42 cellular contexts compared by ENCODE assay signal in the genomic region with DNA sequence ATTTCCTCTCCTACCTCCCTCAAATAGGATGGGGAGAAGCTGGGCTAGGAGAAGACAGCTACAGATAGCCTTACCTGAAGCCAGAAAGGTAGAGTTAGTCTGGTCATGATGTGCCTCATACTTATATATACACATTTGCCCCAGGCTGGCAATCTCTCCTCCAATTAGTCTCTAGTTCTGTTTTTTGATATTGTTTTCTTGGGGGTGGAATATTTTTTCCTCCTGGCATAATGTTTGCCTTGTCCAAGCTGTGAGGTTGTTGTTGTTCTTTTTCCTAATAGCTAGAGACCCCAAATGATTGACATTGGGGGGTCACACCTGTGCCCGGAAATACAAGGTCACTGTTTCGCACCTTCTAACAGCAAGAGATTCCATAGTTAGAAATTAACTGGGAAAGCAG. TPM values are rescaled to one million over a fixed set of nuclear protein-coding genes. Genes with fewer than 3 reads are reported as not detected.
"Had no signal": no experiment of that assay in that cellular context is flagged by ENCODE, and none has a peak within 500 bp of the region (broad histone marks: within the 10 kb centered on the region; RNA-seq: fewer than 3 reads in every experiment).

UMOD (minus strand) TSS at position 101 of the 400 bp plus-strand sequence. CDS start 1,978 bp downstream, outside the sequence.

- H3K27me3 Mint-ChIP-seq: activated naive CD4-positive, alpha-beta T cell treated with anti-CD3 and anti-CD28 coated beads, Interleukin-2, amount 10 ng/mL, durations not matched to agents 7 days and 5 days; activated naive CD8-positive, alpha-beta T cell treated with anti-CD3 and anti-CD28 coated beads, Interleukin-2, amount 10 ng/mL, durations not matched to agents 7 days and 5 days had no signal

- H3K27ac Mint-ChIP-seq: activated naive CD4-positive, alpha-beta T cell treated with anti-CD3 and anti-CD28 coated beads for 36 hours; activated naive CD4-positive, alpha-beta T cell treated with anti-CD3 and anti-CD28 coated beads, Interleukin-2, amount 10 ng/mL, durations not matched to agents 7 days and 5 days; activated naive CD4-positive, alpha-beta T cell treated with anti-CD3 and anti-CD28 coated beads, Interleukin-2, amount 50 U/mL, for 24 hours; activated naive CD4-positive, alpha-beta T cell treated with anti-CD3 and anti-CD28 coated beads, Interleukin-2, amount 50 U/mL, for 72 hours; activated naive CD8-positive, alpha-beta T cell; activated naive CD8-positive, alpha-beta T cell treated with anti-CD3 and anti-CD28 coated beads for 36 hours; activated naive CD8-positive, alpha-beta T cell treated with anti-CD3 and anti-CD28 coated beads, Interleukin-2, amount 10 ng/mL, durations not matched to agents 7 days and 5 days; activated naive CD8-positive, alpha-beta T cell treated with anti-CD3 and anti-CD28 coated beads, Interleukin-2, amount 50 U/mL, for 24 hours; activated T-cell treated with anti-CD3 and anti-CD28 coated beads, Interleukin-2, amount 50 U/mL, for 24 hours; activated T-cell treated with anti-CD3 and anti-CD28 coated beads, Interleukin-2, amount 50 U/mL, for 72 hours; activated T-helper 1 cell treated with anti-CD3 and anti-CD28 coated beads, Interleukin-12 subunit alpha, Interleukin-12 subunit beta, Interleukin-2, Interleukin-4 antibody, amounts not matched to agents 30 ng/mL and 10 ng/mL and 1 ng/mL, durations not matched to agents 14 hours and 24 hours and 36 hours; activated T-helper 17 cell treated with anti-CD3 and anti-CD28 coated beads, Interleukin-2, amount 50 U/mL, for 72 hours; activated T-helper 2 cell treated with anti-CD3 and anti-CD28 coated beads, Interferon-gamma antibody, Interleukin-2, Interleukin-4, amounts not matched to agents 10 μg/mL and 5 μg/mL and 100 μg/mL, durations not matched to agents 14 hours and 24 hours and 36 hours; brain had no signal

- H3K4me3 Mint-ChIP-seq: activated naive CD4-positive, alpha-beta T cell treated with anti-CD3 and anti-CD28 coated beads for 36 hours; activated naive CD4-positive, alpha-beta T cell treated with anti-CD3 and anti-CD28 coated beads, Interleukin-2, amount 10 ng/mL, durations not matched to agents 7 days and 5 days; activated naive CD4-positive, alpha-beta T cell treated with anti-CD3 and anti-CD28 coated beads, Interleukin-2, amount 50 U/mL, for 24 hours; activated naive CD8-positive, alpha-beta T cell; activated naive CD8-positive, alpha-beta T cell treated with anti-CD3 and anti-CD28 coated beads for 36 hours; activated naive CD8-positive, alpha-beta T cell treated with anti-CD3 and anti-CD28 coated beads, Interleukin-2, amount 10 ng/mL, durations not matched to agents 7 days and 5 days; activated naive CD8-positive, alpha-beta T cell treated with anti-CD3 and anti-CD28 coated beads, Interleukin-2, amount 50 U/mL, for 24 hours; activated T-cell treated with anti-CD3 and anti-CD28 coated beads, Interleukin-2, amount 50 U/mL, for 24 hours; activated T-cell treated with anti-CD3 and anti-CD28 coated beads, Interleukin-2, amount 50 U/mL, for 4 hours; activated T-cell treated with anti-CD3 and anti-CD28 coated beads, Interleukin-2, amount 50 U/mL, for 72 hours; activated T-helper 1 cell treated with anti-CD3 and anti-CD28 coated beads, Interleukin-12 subunit alpha, Interleukin-12 subunit beta, Interleukin-2, Interleukin-4 antibody, amounts not matched to agents 30 ng/mL and 10 ng/mL and 1 ng/mL, durations not matched to agents 14 hours and 24 hours and 36 hours; activated T-helper 17 cell treated with anti-CD3 and anti-CD28 coated beads, Interleukin-2, amount 50 U/mL, for 72 hours; brain; central memory CD8-positive, alpha-beta T cell had no signal

- DNase-seq: activated effector memory CD4-positive, alpha-beta T cell treated with anti-CD3 and anti-CD28 coated beads, Interleukin-2, amount 50 U/mL, for 16 hours; activated effector memory CD4-positive, alpha-beta T cell treated with Interleukin-2 at 50 U/mL for 16 hours; activated gamma-delta T cell; activated gamma-delta T cell treated with Interleukin-2 at 50 U/mL for 16 hours; activated naive CD4-positive, alpha-beta T cell; activated naive CD4-positive, alpha-beta T cell treated with anti-CD3 and anti-CD28 coated beads for 36 hours; activated naive CD4-positive, alpha-beta T cell treated with anti-CD3 and anti-CD28 coated beads, Interleukin-2, amount 10 ng/mL, durations not matched to agents 7 days and 5 days; activated naive CD4-positive, alpha-beta T cell treated with anti-CD3 and anti-CD28 coated beads, Interleukin-2, amount 50 U/mL, for 16 hours; activated naive CD4-positive, alpha-beta T cell treated with Interleukin-2 at 50 U/mL for 16 hours; activated naive CD8-positive, alpha-beta T cell treated with anti-CD3 and anti-CD28 coated beads for 36 hours; activated naive CD8-positive, alpha-beta T cell treated with anti-CD3 and anti-CD28 coated beads, Interleukin-2, amount 10 ng/mL, durations not matched to agents 7 days and 5 days; activated naive CD8-positive, alpha-beta T cell treated with anti-CD3 and anti-CD28 coated beads, Interleukin-2, amount 50 U/mL, for 24 hours; activated T-cell treated with anti-CD3 and anti-CD28 coated beads, Interleukin-2, amount 50 U/mL, for 1 hour; activated T-cell treated with anti-CD3 and anti-CD28 coated beads, Interleukin-2, amount 50 U/mL, for 24 hours; activated T-cell treated with anti-CD3 and anti-CD28 coated beads, Interleukin-2, amount 50 U/mL, for 4 hours; activated T-cell treated with anti-CD3 and anti-CD28 coated beads, Interleukin-2, amount 50 U/mL, for 48 hours; activated T-cell treated with anti-CD3 and anti-CD28 coated beads, Interleukin-2, amount 50 U/mL, for 72 hours; adrenal gland; amniotic stem cell; amygdala; anterior cingulate cortex; aorta; brain microvascular endothelial cell; caudate nucleus; central memory CD4-positive, alpha-beta T cell; cerebellar nuclear complex had no signal

- H3K4me1 ChIP-seq: adrenal gland, ascending aorta, breast epithelium had no signal

- FAIRE-seq: astrocyte, bronchial epithelial cell had no signal

- H3K36me3 ChIP-seq: adrenal gland, ascending aorta, brain microvascular endothelial cell, breast epithelium, cardiac muscle cell had no signal

- H3K4me1 Mint-ChIP-seq: activated naive CD4-positive, alpha-beta T cell treated with anti-CD3 and anti-CD28 coated beads, Interleukin-2, amount 10 ng/mL, durations not matched to agents 7 days and 5 days; activated naive CD4-positive, alpha-beta T cell treated with anti-CD3 and anti-CD28 coated beads, Interleukin-2, amount 50 U/mL, for 24 hours; activated naive CD8-positive, alpha-beta T cell treated with anti-CD3 and anti-CD28 coated beads for 36 hours; activated naive CD8-positive, alpha-beta T cell treated with anti-CD3 and anti-CD28 coated beads, Interleukin-2, amount 10 ng/mL, durations not matched to agents 7 days and 5 days; activated naive CD8-positive, alpha-beta T cell treated with anti-CD3 and anti-CD28 coated beads, Interleukin-2, amount 50 U/mL, for 24 hours; activated T-helper 17 cell treated with anti-CD3 and anti-CD28 coated beads, Interleukin-2, amount 50 U/mL, for 72 hours; brain; central memory CD8-positive, alpha-beta T cell had no signal

- H3K9me3 ChIP-seq: adrenal gland, ascending aorta, breast epithelium had no signal

- ATAC-seq: activated naive CD4-positive, alpha-beta T cell treated with anti-CD3 and anti-CD28 coated beads, Interleukin-2, amount 50 U/mL, for 72 hours; activated naive CD8-positive, alpha-beta T cell treated with anti-CD3 and anti-CD28 coated beads, Interleukin-2, amount 50 U/mL, for 24 hours; activated T-cell treated with anti-CD3 and anti-CD28 coated beads, Interleukin-2, amount 50 U/mL, for 4 hours; activated T-cell treated with anti-CD3 and anti-CD28 coated beads, Interleukin-2, amount 50 U/mL, for 72 hours; activated T-helper 17 cell treated with anti-CD3 and anti-CD28 coated beads, Interleukin-2, amount 50 U/mL, for 72 hours had no signal

- H3K27me3 ChIP-seq: ascending aorta, brain microvascular endothelial cell had no signal

- H3K9me3 Mint-ChIP-seq: activated naive CD4-positive, alpha-beta T cell treated with anti-CD3 and anti-CD28 coated beads for 36 hours; activated naive CD4-positive, alpha-beta T cell treated with anti-CD3 and anti-CD28 coated beads, Interleukin-2, amount 50 U/mL, for 24 hours; activated naive CD8-positive, alpha-beta T cell treated with anti-CD3 and anti-CD28 coated beads for 36 hours; activated naive CD8-positive, alpha-beta T cell treated with anti-CD3 and anti-CD28 coated beads, Interleukin-2, amount 10 ng/mL, durations not matched to agents 7 days and 5 days; activated naive CD8-positive, alpha-beta T cell treated with anti-CD3 and anti-CD28 coated beads, Interleukin-2, amount 50 U/mL, for 24 hours; activated T-cell treated with anti-CD3 and anti-CD28 coated beads, Interleukin-2, amount 50 U/mL, for 24 hours; activated T-cell treated with anti-CD3 and anti-CD28 coated beads, Interleukin-2, amount 50 U/mL, for 4 hours; activated T-cell treated with anti-CD3 and anti-CD28 coated beads, Interleukin-2, amount 50 U/mL, for 72 hours; activated T-helper 1 cell treated with anti-CD3 and anti-CD28 coated beads, Interleukin-12 subunit alpha, Interleukin-12 subunit beta, Interleukin-2, Interleukin-4 antibody, amounts not matched to agents 30 ng/mL and 10 ng/mL and 1 ng/mL, durations not matched to agents 14 hours and 24 hours and 36 hours; activated T-helper 2 cell treated with anti-CD3 and anti-CD28 coated beads, Interferon-gamma antibody, Interleukin-2, Interleukin-4, amounts not matched to agents 10 μg/mL and 5 μg/mL and 100 μg/mL, durations not matched to agents 14 hours and 24 hours and 36 hours had no signal

- H3K27ac ChIP-seq: adrenal gland, ascending aorta, brain microvascular endothelial cell, breast epithelium, cardiac muscle cell had no signal

- H3K36me3 Mint-ChIP-seq: activated naive CD4-positive, alpha-beta T cell treated with anti-CD3 and anti-CD28 coated beads, Interleukin-2, amount 10 ng/mL, durations not matched to agents 7 days and 5 days; activated naive CD4-positive, alpha-beta T cell treated with anti-CD3 and anti-CD28 coated beads, Interleukin-2, amount 50 U/mL, for 24 hours; activated naive CD4-positive, alpha-beta T cell treated with anti-CD3 and anti-CD28 coated beads, Interleukin-2, amount 50 U/mL, for 72 hours; activated naive CD8-positive, alpha-beta T cell; activated naive CD8-positive, alpha-beta T cell treated with anti-CD3 and anti-CD28 coated beads for 36 hours; activated naive CD8-positive, alpha-beta T cell treated with anti-CD3 and anti-CD28 coated beads, Interleukin-2, amount 10 ng/mL, durations not matched to agents 7 days and 5 days; brain had no signal

- H3K4me3 ChIP-seq: adrenal gland, ascending aorta, breast epithelium, cardiac muscle cell had no signal

RNA-seq across cellular contexts. Expression of gene UMOD, which starts in this region (rescaled TPM):
- total RNA-seq: activated naive CD4-positive, alpha-beta T cell treated with anti-CD3 and anti-CD28 coated beads for 36 hours; activated naive CD4-positive, alpha-beta T cell treated with anti-CD3 and anti-CD28 coated beads, Interleukin-2, amount 50 U/mL, for 72 hours; activated naive CD8-positive, alpha-beta T cell treated with anti-CD3 and anti-CD28 coated beads for 36 hours; activated naive CD8-positive, alpha-beta T cell treated with anti-CD3 and anti-CD28 coated beads, Interleukin-2, amount 10 ng/mL, durations not matched to agents 7 days and 5 days; activated T-cell treated with anti-CD3 and anti-CD28 coated beads, Interleukin-2, amount 50 U/mL, for 4 hours; activated T-cell treated with anti-CD3 and anti-CD28 coated beads, Interleukin-2, amount 50 U/mL, for 72 hours; activated T-helper 1 cell treated with anti-CD3 and anti-CD28 coated beads, Interleukin-12 subunit alpha, Interleukin-12 subunit beta, Interleukin-2, Interleukin-4 antibody, amounts not matched to agents 30 ng/mL and 10 ng/mL and 1 ng/mL, durations not matched to agents 14 hours and 24 hours and 36 hours; activated T-helper 17 cell treated with anti-CD3 and anti-CD28 coated beads, Interleukin-2, amount 50 U/mL, for 72 hours; activated T-helper 2 cell treated with anti-CD3 and anti-CD28 coated beads, Interferon-gamma antibody, Interleukin-2, Interleukin-4, amounts not matched to agents 10 μg/mL and 5 μg/mL and 100 μg/mL, durations not matched to agents 14 hours and 24 hours and 36 hours; adrenal gland; aorta; ascending aorta; astrocyte; breast epithelium; bronchial epithelial cell; cardiac muscle cell; cardiac septum; cerebellum; chondrocyte had no signal
- polyA plus RNA-seq: adrenal gland, aorta, cardiac muscle cell had no signal
